1 cellular context compared by ENCODE assay signal in the genomic region with DNA sequence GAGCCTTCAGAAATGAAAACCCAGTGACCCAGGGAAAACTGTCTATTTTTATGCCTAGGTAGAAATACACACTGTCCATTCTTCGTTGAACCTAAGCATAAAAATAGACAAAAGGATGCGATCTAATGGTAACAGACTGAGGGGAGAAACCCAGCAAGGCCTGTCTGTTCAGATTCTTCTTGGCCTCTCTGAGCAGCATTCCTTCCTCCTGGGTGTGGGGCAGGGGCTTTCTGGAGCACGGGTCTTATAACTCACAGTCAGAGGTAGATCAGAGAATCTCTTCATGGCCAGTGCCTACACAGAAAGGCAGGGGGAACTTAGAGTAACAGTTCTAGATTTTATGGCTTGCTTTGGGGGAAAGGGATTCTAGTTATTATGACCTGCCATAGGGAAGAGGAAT.
TF ChIP-seq lines count a peak whose summit lies in the region.

No MANE protein-coding gene starts in this region.

TF ChIP-seq in HepG2, 621 proteins besides CTCF, POLR2A, EP300 and RAD21:
- no peak for TF ChIP-seq SOX13 (IDR thresholded peaks at IDR 0.05)
- no peak for TF ChIP-seq SOX13 (CRISPR knock-in tag; conservative IDR thresholded peaks at IDR 0.05 in 1 of 2, IDR thresholded peaks at IDR 0.05 in 1 of 2)
- no peak for TF ChIP-seq ZNF879 (CRISPR knock-in tag; IDR thresholded peaks at IDR 0.05)
- no peak for TF ChIP-seq ZNF841 (CRISPR knock-in tag; IDR thresholded peaks at IDR 0.05; ENCODE audit: borderline replicate concordance)
- no peak for TF ChIP-seq PHF20 (CRISPR knock-in tag; IDR thresholded peaks at IDR 0.05)
- no peak for TF ChIP-seq ZNF251 (CRISPR knock-in tag; IDR thresholded peaks at IDR 0.05)
- TF ChIP-seq, protein P1, sequence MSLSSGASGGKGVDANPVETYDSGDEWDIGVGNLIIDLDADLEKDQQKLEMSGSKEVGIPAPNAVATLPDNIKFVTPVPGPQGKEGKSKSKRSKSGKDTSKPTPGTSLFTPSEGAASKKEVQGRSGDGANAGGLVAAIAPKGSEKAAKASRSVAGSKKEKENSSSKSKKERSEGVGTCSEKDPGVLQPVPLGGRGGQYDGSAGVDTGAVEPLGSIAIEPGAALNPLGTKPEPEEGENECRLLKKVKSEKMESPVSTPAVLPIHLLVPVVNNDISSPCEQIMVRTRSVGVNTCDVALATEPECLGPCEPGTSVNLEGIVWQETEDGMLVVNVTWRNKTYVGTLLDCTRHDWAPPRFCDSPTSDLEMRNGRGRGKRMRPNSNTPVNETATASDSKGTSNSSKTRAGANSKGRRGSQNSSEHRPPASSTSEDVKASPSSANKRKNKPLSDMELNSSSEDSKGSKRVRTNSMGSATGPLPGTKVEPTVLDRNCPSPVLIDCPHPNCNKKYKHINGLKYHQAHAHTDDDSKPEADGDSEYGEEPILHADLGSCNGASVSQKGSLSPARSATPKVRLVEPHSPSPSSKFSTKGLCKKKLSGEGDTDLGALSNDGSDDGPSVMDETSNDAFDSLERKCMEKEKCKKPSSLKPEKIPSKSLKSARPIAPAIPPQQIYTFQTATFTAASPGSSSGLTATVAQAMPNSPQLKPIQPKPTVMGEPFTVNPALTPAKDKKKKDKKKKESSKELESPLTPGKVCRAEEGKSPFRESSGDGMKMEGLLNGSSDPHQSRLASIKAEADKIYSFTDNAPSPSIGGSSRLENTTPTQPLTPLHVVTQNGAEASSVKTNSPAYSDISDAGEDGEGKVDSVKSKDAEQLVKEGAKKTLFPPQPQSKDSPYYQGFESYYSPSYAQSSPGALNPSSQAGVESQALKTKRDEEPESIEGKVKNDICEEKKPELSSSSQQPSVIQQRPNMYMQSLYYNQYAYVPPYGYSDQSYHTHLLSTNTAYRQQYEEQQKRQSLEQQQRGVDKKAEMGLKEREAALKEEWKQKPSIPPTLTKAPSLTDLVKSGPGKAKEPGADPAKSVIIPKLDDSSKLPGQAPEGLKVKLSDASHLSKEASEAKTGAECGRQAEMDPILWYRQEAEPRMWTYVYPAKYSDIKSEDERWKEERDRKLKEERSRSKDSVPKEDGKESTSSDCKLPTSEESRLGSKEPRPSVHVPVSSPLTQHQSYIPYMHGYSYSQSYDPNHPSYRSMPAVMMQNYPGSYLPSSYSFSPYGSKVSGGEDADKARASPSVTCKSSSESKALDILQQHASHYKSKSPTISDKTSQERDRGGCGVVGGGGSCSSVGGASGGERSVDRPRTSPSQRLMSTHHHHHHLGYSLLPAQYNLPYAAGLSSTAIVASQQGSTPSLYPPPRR (CRISPR knock-in tag; IDR thresholded peaks at IDR 0.05; ENCODE audit: borderline replicate concordance) = no peak
- TF ChIP-seq HES4 (CRISPR knock-in tag; IDR thresholded peaks at IDR 0.05; ENCODE audit: borderline replicate concordance) = no peak
TF ChIP-seq in HepG2: peak in this region for 0.
